ENCODE assay signal across 9 cellular contexts in genomic region chr6:34146021-34146782, GRCh38. TPM values are rescaled to one million over a fixed set of nuclear protein-coding genes. Genes with fewer than 3 reads are reported as not detected.
DNase-seq lines count a peak whose midpoint lies in the region; ATAC-seq and TF ChIP-seq lines count a peak whose summit lies in the region.
"Had no signal": no experiment of that assay in that cellular context is flagged by ENCODE, and none has a peak within 500 bp of the region (broad histone marks: within the 10 kb centered on the region; RNA-seq: fewer than 3 reads in every experiment).

TSS of gene GRM4 (minus strand) at chr6:34146087. CDS start at chr6:34133496, 12,591 bp downstream.

- H3K4me1 ChIP-seq in BLaER1 (peaks cover 87% of the 10 kb centered on the region), HUES64 (ENCODE audit: insufficient read depth, low read length) (peaks cover 37% of the 10 kb centered on the region), duodenal mucosa (ENCODE audit: control insufficient read depth in 1 of 2, insufficient read depth in 2 of 2, low read length in 2 of 2) (peaks cover 7 to 27% of the 10 kb centered on the region in 2 donors)

- H3K4me2 ChIP-seq in BLaER1, result peak within 1 kb of the TSS; percentile 96

- H3K4me3 Mint-ChIP-seq in nephron progenitor cell, result peak within 1 kb of the TSS; percentile 80

- H3K4me1 Mint-ChIP-seq in nephron progenitor cell, result peaks cover 81% of the 10 kb centered on the region

- H3K9me3 Mint-ChIP-seq in nephron progenitor cell, result no peaks in the 10 kb centered on the region

- TF ChIP-seq CTCF in nephron progenitor cell (IDR thresholded peaks at IDR 0.05), result no peak

- H3K27me3 ChIP-seq in BLaER1, result peaks cover 50% of the 10 kb centered on the region
- peaks cover 63% of the 10 kb centered on the region for H3K27me3 ChIP-seq in HUES64 (ENCODE audit: insufficient read depth, low read length)
- peaks cover 76 to 77% of the 10 kb centered on the region in 2 donors for H3K27me3 ChIP-seq in duodenal mucosa (ENCODE audit: control insufficient read depth in 1 of 2, insufficient read depth in 2 of 2, low read length in 2 of 2)

- H3K27ac Mint-ChIP-seq in nephron progenitor cell, result no peak within 1 kb of the TSS

- H3K36me3 ChIP-seq in BLaER1 (no peaks in the 10 kb centered on the region), HUES64 (ENCODE audit: insufficient read depth, low read length) (no peaks in the 10 kb centered on the region), duodenal mucosa (ENCODE audit: control insufficient read depth in 1 of 2, insufficient read depth in 2 of 2, low read length in 2 of 2) (no peaks in the 10 kb centered on the region)

- H3K36me3 Mint-ChIP-seq in nephron progenitor cell (ENCODE audit: low read depth), result no peaks in the 10 kb centered on the region

- H4K20me1 ChIP-seq in BLaER1, result peaks cover 24% of the 10 kb centered on the region

- WGBS in HUES64, result 31% methylated on average over 20 of the region's 20 CpGs

- H3K4me3 ChIP-seq in BLaER1 (peak within 1 kb of the TSS; percentile 65), HUES64 (ENCODE audit: low read length) (peak within 1 kb of the TSS; percentile 74), duodenal mucosa (ENCODE audit: low read depth in 1 of 2, low read length in 2 of 2) (peak within 1 kb of the TSS; percentile 43 to 48)

- DNase-seq in nephron progenitor cell (no peak), MV-4-11 (lab: John Stamatoyannopoulos, UW) (no peak), amygdala (lab: John Stamatoyannopoulos, UW) (no peak)
- DNase-seq: NCI-H1048 had no signal

- ATAC-seq in HG03457 (IDR thresholded peaks at IDR 0.05; ENCODE audit: unreplicated experiment) (no peak), HG02970 (IDR thresholded peaks at IDR 0.05; ENCODE audit: low FRiP score, unreplicated experiment) (no peak)

- H3K27me3 Mint-ChIP-seq in nephron progenitor cell (ENCODE audit: low read depth, poor library complexity), result peaks cover 71% of the 10 kb centered on the region

- H3K9me3 ChIP-seq in BLaER1 (no peaks in the 10 kb centered on the region), HUES64 (ENCODE audit: insufficient read depth, low read depth, low read length) (no peaks in the 10 kb centered on the region), duodenal mucosa (ENCODE audit: control insufficient read depth in 1 of 2, low read length in 2 of 2) (no peaks in the 10 kb centered on the region)

- no peak within 1 kb of the TSS for H3K27ac ChIP-seq in BLaER1
- H3K27ac ChIP-seq in HUES64 (ENCODE audit: low read depth, low read length), result peak within 1 kb of the TSS; percentile 16; the same call in 1 of the 2 replicates
- H3K27ac ChIP-seq in duodenal mucosa (ENCODE audit: low read depth, low read length), result no peak within 1 kb of the TSS

- H3K9ac ChIP-seq in BLaER1 (peak within 1 kb of the TSS; percentile 48; the same call in 1 of the 2 replicates), HUES64 (ENCODE audit: low read depth, low read length) (peak within 1 kb of the TSS; percentile 70), duodenal mucosa (ENCODE audit: low read depth in 1 of 2, low read length in 2 of 2) (no peak within 1 kb of the TSS)

RNA-seq across cellular contexts. Expression of gene GRM4, which starts in this region (rescaled TPM):
- polyA plus RNA-seq in HUES64 (2013, experiment 1 of 2), result 9.4 TPM
- 12.8 TPM for polyA plus RNA-seq in HUES64 (2013, experiment 2 of 2)

Comparison
In these comparisons a context has a peak if more than half of its experiments do, and no peak if none do; other contexts are left out.
1. H3K9ac ChIP-seq: peak in BLaER1 (single experiment) and HUES64 (single experiment); none in duodenal mucosa (0 of 2).
2. Peak in every context shown above with its lines, with median percentiles within 50 percentile points of each other: H3K4me3 ChIP-seq.